In genomic region chr3:24477090-24477656, GRCh38 we compare ENCODE assay signal across 15 cellular contexts. TPM values are rescaled to one million over a fixed set of nuclear protein-coding genes. Genes with fewer than 3 reads are reported as not detected.
A peak's percentile ranks its signal among the peaks of the same experiment; 100 is the strongest.
DNase-seq lines count a peak whose midpoint lies in the region; ATAC-seq and TF ChIP-seq lines count a peak whose summit lies in the region.
"Had no signal": no experiment of that assay in that cellular context is flagged by ENCODE, and none has a peak within 500 bp of the region (broad histone marks: within the 10 kb centered on the region; RNA-seq: fewer than 3 reads in every experiment).

No MANE protein-coding gene starts in this region.

- peaks cover 5 to 22% (median 17%) of the 10 kb centered on the region in 4 donors for H3K4me1 ChIP-seq in liver (ENCODE audit: control insufficient read depth in 4 of 4, insufficient read depth in 4 of 4, low read length in 3 of 4)
- H3K4me1 ChIP-seq in right lobe of liver, result peaks cover 0 to 38% (median 7%) of the 10 kb centered on the region in 4 donors
- H3K4me1 ChIP-seq in aorta (ENCODE audit: control insufficient read depth in 1 of 2, insufficient read depth in 2 of 2, low read length in 2 of 2), result peaks cover 7 to 8% of the 10 kb centered on the region in 2 donors

- TF ChIP-seq RAD21 in liver (IDR thresholded peaks at IDR 0.05), result no peak

- no peaks in the 10 kb centered on the region for H3K36me3 ChIP-seq in liver (ENCODE audit: control insufficient read depth in 4 of 4, insufficient read depth in 3 of 4, low read depth in 1 of 4, low read length in 3 of 4)
- no peaks in the 10 kb centered on the region for H3K36me3 ChIP-seq in right lobe of liver
- H3K36me3 ChIP-seq in aorta (ENCODE audit: control insufficient read depth in 1 of 2, insufficient read depth in 2 of 2, low read length in 1 of 2), result no peaks in the 10 kb centered on the region
- H3K36me3 ChIP-seq: BLaER1 had no signal

- peak overlapping the region; percentile 6 to 57 for H3K27ac ChIP-seq in liver (ENCODE audit: low read depth in 1 of 2, low read length in 2 of 2)
- peak overlapping the region in 1 of 3 donors; percentile 32 for H3K27ac ChIP-seq in right lobe of liver
- H3K27ac ChIP-seq in coronary artery, result peak overlapping the region in 1 of 2 donors; percentile 59
- peak overlapping the region; percentile 75 to 77 for H3K27ac ChIP-seq in aorta (ENCODE audit: low read depth in 1 of 2, low read length in 2 of 2)
- H3K27ac ChIP-seq: 22Rv1, BLaER1 had no signal

- no peak for DNase-seq in right lobe of liver
- no peak for DNase-seq in coronary artery (ENCODE audit: low spot score)
- DNase-seq in iPS-NIHi11 (ENCODE audit: low spot score), result peak; percentile 17
- no peak for DNase-seq in aorta
- no peak for DNase-seq in stimulated activated CD4-positive, alpha-beta T cell treated with anti-CD3 and anti-CD28 coated beads, Interleukin-4, amount 100 ng/mL, for 4 hours
- DNase-seq in foreskin melanocyte, result no peak
- DNase-seq: CD8-positive, alpha-beta T cell; NCI-H187; NCI-H526 treated with DMSO at 0.1 percent for 48 hours; RPMI8226; SIG-M5 had no signal

- intact Hi-C loops in right lobe of liver (cut with DNase I), result no loop called here
- intact Hi-C loops in aorta (cut with DNase I), result loop anchor here in 1 of 2 donors (10.0 kb wide), 1 partner anchor 52 kb away; no protein-coding TSS in a partner anchor

- H3K9me3 ChIP-seq in liver (ENCODE audit: control insufficient read depth in 4 of 4, low read length in 3 of 4) (no peaks in the 10 kb centered on the region), right lobe of liver (no peaks in the 10 kb centered on the region), aorta (ENCODE audit: control insufficient read depth, low read length) (no peaks in the 10 kb centered on the region)
- H3K9me3 ChIP-seq: BLaER1 had no signal

- H3K27me3 ChIP-seq in liver (ENCODE audit: control insufficient read depth in 4 of 4, insufficient read depth in 4 of 4, low read length in 3 of 4), result no peaks in the 10 kb centered on the region
- no peaks in the 10 kb centered on the region for H3K27me3 ChIP-seq in right lobe of liver
- H3K27me3 ChIP-seq in aorta (ENCODE audit: control insufficient read depth in 1 of 2, insufficient read depth in 2 of 2, low read length in 1 of 2), result no peaks in the 10 kb centered on the region
- H3K27me3 ChIP-seq: BLaER1 had no signal

- 54% methylated on average over 3 of the region's 3 CpGs for WGBS in liver
- 41% methylated on average over 3 of the region's 3 CpGs for WGBS in right lobe of liver (ENCODE audit: insufficient coverage, low coverage, low lambda C conversion rate, missing lambda C conversion rate)
- WGBS in aorta, 2 donors, result 1 to 7% methylated on average over 3 of the region's 3 CpGs

- no peak overlapping the region for H3K9ac ChIP-seq in liver (ENCODE audit: low read depth in 1 of 2, low read length in 2 of 2)
- H3K9ac ChIP-seq: BLaER1 had no signal

- ATAC-seq in right lobe of liver (no peak), aorta (ENCODE audit: low FRiP score) (no peak), HG03432 (IDR thresholded peaks at IDR 0.05; ENCODE audit: unreplicated experiment) (no peak)
- ATAC-seq: CD8-positive, alpha-beta T cell had no signal

- no peak overlapping the region for H3K4me3 ChIP-seq in liver (ENCODE audit: low read depth in 1 of 3, low read length in 3 of 3)
- no peak overlapping the region for H3K4me3 ChIP-seq in right lobe of liver
- peak overlapping the region; percentile 34 for H3K4me3 ChIP-seq in coronary artery
- H3K4me3 ChIP-seq in aorta (ENCODE audit: low read length in 2 of 2), result no peak overlapping the region
- H3K4me3 ChIP-seq: BLaER1 had no signal

- no peak for TF ChIP-seq CTCF in liver (IDR thresholded peaks at IDR 0.05; ENCODE audit: low read depth, low read length, missing input control)
- no peak for TF ChIP-seq CTCF in right lobe of liver (IDR thresholded peaks at IDR 0.05)
- no peak for TF ChIP-seq CTCF in coronary artery (IDR thresholded peaks at IDR 0.05)

- TF ChIP-seq POLR2A in right lobe of liver (IDR thresholded peaks at IDR 0.05), result no peak

TF ChIP-seq in liver, 16 proteins besides CTCF, POLR2A, EP300 and RAD21:
- TF ChIP-seq FOXA1 (IDR thresholded peaks at IDR 0.05) (no peak), FOXA2 (IDR thresholded peaks at IDR 0.05) (no peak), REST (IDR thresholded peaks at IDR 0.05) (no peak), EGR1 (IDR thresholded peaks at IDR 0.05; ENCODE audit: low read depth in 2 of 2) (no peak), JUND (IDR thresholded peaks at IDR 0.05) (no peak), GABPA (IDR thresholded peaks at IDR 0.05 in 1 of 2, conservative IDR thresholded peaks at IDR 0.05 in 1 of 2) (no peak), RXRA (IDR thresholded peaks at IDR 0.05) (no peak), HNF4G (IDR thresholded peaks at IDR 0.05) (no peak)
TF ChIP-seq in liver: peak in this region for 0.

RNA-seq across cellular contexts. Expression of gene THRB, which starts 17.5 kb away (rescaled TPM):
- total RNA-seq in liver (10 to 100 TPM; 10.8 to 23.9 TPM), right lobe of liver (10 to 100 TPM; 14.5 to 29.5 (median 17.3) TPM), aorta (10 to 100 TPM; 59.7 to 77.9 TPM)
- polyA plus RNA-seq in liver (1 to 10 TPM; 5.9 to 7.8 TPM), aorta (10 to 100 TPM; 20.2 to 25.9 TPM)
- total RNA-seq: CD8-positive, alpha-beta T cell had no signal
